Comparison of ENCODE assay signal across 8 cellular contexts in the genomic region with DNA sequence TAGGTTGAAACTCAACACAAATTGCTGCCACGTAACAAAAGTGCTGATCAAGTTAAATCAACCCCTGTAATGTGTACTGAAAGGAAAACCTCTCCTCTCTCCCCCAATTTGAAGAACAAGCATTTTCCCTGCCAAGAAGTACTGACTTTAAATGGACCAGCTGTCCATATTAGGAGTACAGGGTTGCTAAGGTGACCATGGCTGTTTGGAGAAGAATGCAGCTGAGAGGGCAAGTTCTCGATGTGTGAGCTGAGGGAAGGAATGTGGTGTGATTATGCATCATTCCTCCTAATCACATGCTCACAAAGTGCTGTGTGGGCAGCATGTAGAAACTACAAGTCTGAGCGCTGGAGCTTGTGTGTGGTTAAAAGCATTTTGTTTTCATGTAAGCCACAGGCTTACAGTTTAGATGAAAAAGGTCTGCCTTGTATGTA. TPM values are rescaled to one million over a fixed set of nuclear protein-coding genes. Genes with fewer than 3 reads are reported as not detected.
DNase-seq lines count a peak whose midpoint lies in the region; ATAC-seq and TF ChIP-seq lines count a peak whose summit lies in the region.

No MANE protein-coding gene starts in this region.

- H3K9me3 ChIP-seq in endocrine pancreas (ENCODE audit: control insufficient read depth, low read length) (no peaks in the 10 kb centered on the region), stomach (no peaks in the 10 kb centered on the region), Karpas-422 (ENCODE audit: low read length) (no peaks in the 10 kb centered on the region)

- H3K27me3 ChIP-seq in endocrine pancreas (ENCODE audit: control insufficient read depth, insufficient read depth, low read length) (no peaks in the 10 kb centered on the region), stomach (no peaks in the 10 kb centered on the region), Karpas-422 (ENCODE audit: low read length) (no peaks in the 10 kb centered on the region)

- no peak for TF ChIP-seq CTCF in stomach (IDR thresholded peaks at IDR 0.05)

- 22 to 43% (median 36%) methylated on average over 3 of the region's 3 CpGs for WGBS in stomach, 5 donors

- DNase-seq in AG20443 (ENCODE audit: low spot score) (peak; percentile 91), SK-MEL-5 (ENCODE audit: low read depth, low spot score) (peak; percentile 89), medulla oblongata (ENCODE audit: extremely low spot score) (peak; percentile 90), stomach (no peak), Karpas-422 (no peak)

- H3K27ac ChIP-seq in stomach (peak overlapping the region in 4 of 5 donors; percentile 44 to 72 (median 52)), Karpas-422 (ENCODE audit: low read length) (no peak overlapping the region)

- no peaks in the 10 kb centered on the region for H3K9me2 ChIP-seq in Karpas-422 (replicated peaks; ENCODE audit: insufficient read depth, low read length)

- H3K9ac ChIP-seq in endocrine pancreas (ENCODE audit: control insufficient read depth, insufficient read depth, low read length) (no peak overlapping the region), Karpas-422 (ENCODE audit: low read length) (no peak overlapping the region)

- no peaks in the 10 kb centered on the region for H4K20me1 ChIP-seq in Karpas-422 (ENCODE audit: insufficient read depth, low read depth, low read length)

- no peak overlapping the region for H3K4me2 ChIP-seq in Karpas-422 (ENCODE audit: low read depth, low read length, poor library complexity, severe bottlenecking)

- H2AFZ ChIP-seq in Karpas-422 (ENCODE audit: low read length), result no peak overlapping the region

- H3K4me3 ChIP-seq in endocrine pancreas (ENCODE audit: control insufficient read depth, insufficient read depth, low read length) (peak overlapping the region; percentile 14), stomach (no peak overlapping the region), Karpas-422 (ENCODE audit: low read length) (no peak overlapping the region)

- H3K36me3 ChIP-seq in endocrine pancreas (ENCODE audit: control insufficient read depth, insufficient read depth, low read length) (no peaks in the 10 kb centered on the region), stomach (peaks cover 0 to 5% (median 2%) of the 10 kb centered on the region in 4 donors), Karpas-422 (ENCODE audit: insufficient read depth, low read length) (no peaks in the 10 kb centered on the region; the same call in 1 of the 2 replicates)

- TF ChIP-seq EP300 in stomach (IDR thresholded peaks at IDR 0.05), result peak; percentile 23

- ATAC-seq in GM18870 (IDR thresholded peaks at IDR 0.05; ENCODE audit: unreplicated experiment) (peak; percentile 75), HG03280 (IDR thresholded peaks at IDR 0.05; ENCODE audit: unreplicated experiment) (peak; percentile 85)

- intact Hi-C loops in stomach (cut with DNase I; ENCODE audit: low total_unique reads), result no loop called here

- peaks cover 5% of the 10 kb centered on the region for H3K4me1 ChIP-seq in endocrine pancreas (ENCODE audit: control insufficient read depth, insufficient read depth, low read length)
- peaks cover 0 to 20% (median 10%) of the 10 kb centered on the region in 4 donors for H3K4me1 ChIP-seq in stomach
- no peaks in the 10 kb centered on the region for H3K4me1 ChIP-seq in Karpas-422 (ENCODE audit: low read length)

- no peak for TF ChIP-seq POLR2A in stomach (IDR thresholded peaks at IDR 0.05)

- H3K79me2 ChIP-seq in Karpas-422 (ENCODE audit: low read length), result peaks cover 79% of the 10 kb centered on the region

- in situ Hi-C loops in SK-MEL-5 (cut with HindIII; ENCODE audit: low pct_unique_long_range_greater_than_20kb, low sequenced_read_pairs), result no loop called here

RNA-seq across cellular contexts. Expression of gene CCT2, which starts 50.9 kb away (rescaled TPM):
- 474 and 489 TPM in 2 replicates for total RNA-seq in SK-MEL-5 (2014; rRNA removed; shearing (Covaris generic))
- 222 and 289 TPM in 2 replicates for polyA plus RNA-seq in SK-MEL-5 (2015; cell fraction: cytosol; rRNA removed)
- polyA plus RNA-seq in SK-MEL-5 (2015; cell fraction: nucleus; rRNA removed), result 275 and 406 TPM in 2 replicates
- total RNA-seq in stomach, result 100 to 1,000 TPM in 1 of 5 donors, 10 to 100 TPM in 4; 43.3 to 137 (median 53.7) TPM
- 100 to 1,000 TPM in 1 of 3 donors, 10 to 100 TPM in 2; 83.2 to 102 (median 89.5) TPM for polyA plus RNA-seq in stomach
- total RNA-seq in Karpas-422 (2014; rRNA removed; shearing (Covaris generic); ENCODE audit: low replicate concordance), result 205 and 311 TPM in 2 replicates

Comparison
In these comparisons a context has a peak if more than half of its experiments do, and no peak if none do; other contexts are left out.
1. DNase-seq: peak in AG20443 (single experiment), SK-MEL-5 (single experiment) and medulla oblongata (single experiment); none in stomach (single experiment) and Karpas-422 (single experiment).